9 cellular contexts compared by ENCODE assay signal in the genomic region with DNA sequence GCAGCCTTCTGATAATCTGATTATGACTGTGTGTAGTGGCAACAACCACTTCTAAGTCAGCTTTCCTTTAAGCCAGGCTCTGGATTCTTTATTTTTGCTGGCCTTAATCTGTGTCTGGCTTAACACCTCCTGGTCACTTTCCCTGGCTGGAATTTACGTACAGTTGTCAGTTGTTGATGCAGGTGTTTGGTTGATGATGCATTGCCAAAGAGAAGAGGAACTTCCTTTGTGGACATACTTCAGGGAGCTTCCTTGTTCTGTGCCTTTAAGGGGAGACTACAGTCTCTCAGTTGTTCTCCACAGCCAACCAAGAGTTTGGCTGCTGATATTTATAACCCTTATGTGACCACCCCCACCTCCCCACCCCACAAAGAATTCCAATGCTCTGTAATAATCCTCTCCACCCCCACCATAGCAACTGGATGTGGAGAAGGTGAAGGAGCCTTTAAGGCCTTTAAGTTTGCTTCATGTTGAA.
DNase-seq lines count a peak whose midpoint lies in the region; ATAC-seq and TF ChIP-seq lines count a peak whose summit lies in the region.
"Had no signal": no experiment of that assay in that cellular context is flagged by ENCODE, and none has a peak within 500 bp of the region (broad histone marks: within the 10 kb centered on the region; RNA-seq: fewer than 3 reads in every experiment).

No MANE protein-coding gene starts in this region.

- H3K36me3 ChIP-seq in ACC112 (ENCODE audit: insufficient read depth, low read length) (no peaks in the 10 kb centered on the region), left lung (peaks cover 0 to 6% of the 10 kb centered on the region in 2 donors), vagina (peaks cover 0 to under 1% of the 10 kb centered on the region in 2 donors)

- TF ChIP-seq RAD21 in Ishikawa (IDR thresholded peaks at IDR 0.05; ENCODE audit: low read depth), result no peak

- in situ Hi-C loops in astrocyte of the spinal cord (cut with HindIII; ENCODE audit: low sequenced_read_pairs), result no loop called here

- H3K4me3 ChIP-seq in ACC112 (ENCODE audit: low read depth, low read length), result peak overlapping the region; percentile 28
- H3K4me3 ChIP-seq in astrocyte of the spinal cord (ENCODE audit: low read depth, low read length), result no peak overlapping the region
- H3K4me3 ChIP-seq in left lung, result no peak overlapping the region
- H3K4me3 ChIP-seq in vagina, result no peak overlapping the region

- DNase-seq in astrocyte of the spinal cord (ENCODE audit: low read depth, low spot score) (peak; percentile 92), left lung (no peak), vagina (ENCODE audit: extremely low spot score in 2 of 2) (no peak), NCI-H2081 (lab: John Stamatoyannopoulos, UW) (no peak)
- no peak for DNase-seq in stimulated activated CD4-positive, alpha-beta T cell treated with anti-CD3 and anti-CD28 coated beads, Interleukin-15, amount 100 ng/mL, for 24 hours
- DNase-seq: activated naive CD8-positive, alpha-beta T cell treated with anti-CD3 and anti-CD28 coated beads, Interleukin-2, amount 10 ng/mL, durations not matched to agents 7 days and 5 days had no signal

- peaks cover 81% of the 10 kb centered on the region for H3K4me1 ChIP-seq in ACC112 (ENCODE audit: control insufficient read depth, insufficient read depth, low read length, unreplicated experiment)
- peaks cover 57 to 94% of the 10 kb centered on the region in 2 donors for H3K4me1 ChIP-seq in left lung
- peaks cover 88% of the 10 kb centered on the region for H3K4me1 ChIP-seq in vagina

- H2AFZ ChIP-seq in ACC112 (ENCODE audit: low read length, unreplicated experiment), result no peak overlapping the region

- H3K27ac ChIP-seq in ACC112 (ENCODE audit: low read depth, low read length), result peak overlapping the region; percentile 60
- H3K27ac ChIP-seq in left lung, result peak overlapping the region; percentile 55 to 70
- H3K27ac ChIP-seq in vagina, result peak overlapping the region; percentile 29

- intact Hi-C loops in left lung (cut with DNase I), result no loop called here
- intact Hi-C loops in vagina (cut with DNase I), result no loop called here

- H3K9me3 ChIP-seq in left lung (no peaks in the 10 kb centered on the region), vagina (no peaks in the 10 kb centered on the region)

- no peaks in the 10 kb centered on the region for H3K27me3 ChIP-seq in ACC112 (ENCODE audit: insufficient read depth, low read length)
- H3K27me3 ChIP-seq in left lung, result no peaks in the 10 kb centered on the region
- H3K27me3 ChIP-seq in vagina, result no peaks in the 10 kb centered on the region

- no peak for TF ChIP-seq CTCF in astrocyte of the spinal cord (IDR thresholded peaks at IDR 0.05; ENCODE audit: low read depth, low read length)
- no peak for TF ChIP-seq CTCF in left lung (IDR thresholded peaks at IDR 0.05)
- no peak for TF ChIP-seq CTCF in vagina (IDR thresholded peaks at IDR 0.05)

- no peak for TF ChIP-seq POLR2A in vagina (IDR thresholded peaks at IDR 0.05)

- TF ChIP-seq EP300 in Ishikawa (IDR thresholded peaks at IDR 0.05; ENCODE audit: borderline replicate concordance), result peak; percentile 77

- H3K79me2 ChIP-seq in ACC112 (ENCODE audit: control insufficient read depth, insufficient read depth, low read length, unreplicated experiment), result peaks cover 55% of the 10 kb centered on the region

- ATAC-seq in left lung (peak; percentile 57), GM18861 (IDR thresholded peaks at IDR 0.05; ENCODE audit: unreplicated experiment) (no peak)

TF ChIP-seq in Ishikawa, 13 proteins besides CTCF, POLR2A, EP300 and RAD21:
- TF ChIP-seq TEAD4 (IDR thresholded peaks at IDR 0.05) (peak; percentile 87), FOXM1 (IDR thresholded peaks at IDR 0.05; ENCODE audit: borderline replicate concordance, low read depth) (peak; percentile 81), CREB1 (IDR thresholded peaks at IDR 0.05; ENCODE audit: low read depth) (peak; percentile 15; the same call in 1 of the 2 replicates), YY1 (IDR thresholded peaks at IDR 0.05; ENCODE audit: low read depth) (no peak), TCF12 (IDR thresholded peaks at IDR 0.05; ENCODE audit: low read depth) (peak; percentile 78; the same call in 1 of the 2 replicates), NFIC (IDR thresholded peaks at IDR 0.05) (peak; percentile 64), TAF1 (IDR thresholded peaks at IDR 0.05; ENCODE audit: low read depth) (no peak), ZBTB7A (IDR thresholded peaks at IDR 0.05; ENCODE audit: low read depth) (no peak), CEBPB (IDR thresholded peaks at IDR 0.05) (0 out of 2 replicates have a peak, but pooled peaks have one; percentile 4), EGR1 (IDR thresholded peaks at IDR 0.05) (peak; percentile 67; the same call in 1 of the 2 replicates)
- TF ChIP-seq, protein P1, sequence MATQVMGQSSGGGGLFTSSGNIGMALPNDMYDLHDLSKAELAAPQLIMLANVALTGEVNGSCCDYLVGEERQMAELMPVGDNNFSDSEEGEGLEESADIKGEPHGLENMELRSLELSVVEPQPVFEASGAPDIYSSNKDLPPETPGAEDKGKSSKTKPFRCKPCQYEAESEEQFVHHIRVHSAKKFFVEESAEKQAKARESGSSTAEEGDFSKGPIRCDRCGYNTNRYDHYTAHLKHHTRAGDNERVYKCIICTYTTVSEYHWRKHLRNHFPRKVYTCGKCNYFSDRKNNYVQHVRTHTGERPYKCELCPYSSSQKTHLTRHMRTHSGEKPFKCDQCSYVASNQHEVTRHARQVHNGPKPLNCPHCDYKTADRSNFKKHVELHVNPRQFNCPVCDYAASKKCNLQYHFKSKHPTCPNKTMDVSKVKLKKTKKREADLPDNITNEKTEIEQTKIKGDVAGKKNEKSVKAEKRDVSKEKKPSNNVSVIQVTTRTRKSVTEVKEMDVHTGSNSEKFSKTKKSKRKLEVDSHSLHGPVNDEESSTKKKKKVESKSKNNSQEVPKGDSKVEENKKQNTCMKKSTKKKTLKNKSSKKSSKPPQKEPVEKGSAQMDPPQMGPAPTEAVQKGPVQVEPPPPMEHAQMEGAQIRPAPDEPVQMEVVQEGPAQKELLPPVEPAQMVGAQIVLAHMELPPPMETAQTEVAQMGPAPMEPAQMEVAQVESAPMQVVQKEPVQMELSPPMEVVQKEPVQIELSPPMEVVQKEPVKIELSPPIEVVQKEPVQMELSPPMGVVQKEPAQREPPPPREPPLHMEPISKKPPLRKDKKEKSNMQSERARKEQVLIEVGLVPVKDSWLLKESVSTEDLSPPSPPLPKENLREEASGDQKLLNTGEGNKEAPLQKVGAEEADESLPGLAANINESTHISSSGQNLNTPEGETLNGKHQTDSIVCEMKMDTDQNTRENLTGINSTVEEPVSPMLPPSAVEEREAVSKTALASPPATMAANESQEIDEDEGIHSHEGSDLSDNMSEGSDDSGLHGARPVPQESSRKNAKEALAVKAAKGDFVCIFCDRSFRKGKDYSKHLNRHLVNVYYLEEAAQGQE (IDR thresholded peaks at IDR 0.05; ENCODE audit: low read depth), result no peak
- TF ChIP-seq, protein P2, sequence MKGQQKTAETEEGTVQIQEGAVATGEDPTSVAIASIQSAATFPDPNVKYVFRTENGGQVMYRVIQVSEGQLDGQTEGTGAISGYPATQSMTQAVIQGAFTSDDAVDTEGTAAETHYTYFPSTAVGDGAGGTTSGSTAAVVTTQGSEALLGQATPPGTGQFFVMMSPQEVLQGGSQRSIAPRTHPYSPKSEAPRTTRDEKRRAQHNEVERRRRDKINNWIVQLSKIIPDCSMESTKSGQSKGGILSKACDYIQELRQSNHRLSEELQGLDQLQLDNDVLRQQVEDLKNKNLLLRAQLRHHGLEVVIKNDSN (IDR thresholded peaks at IDR 0.05), result no peak
- TF ChIP-seq, protein P3, sequence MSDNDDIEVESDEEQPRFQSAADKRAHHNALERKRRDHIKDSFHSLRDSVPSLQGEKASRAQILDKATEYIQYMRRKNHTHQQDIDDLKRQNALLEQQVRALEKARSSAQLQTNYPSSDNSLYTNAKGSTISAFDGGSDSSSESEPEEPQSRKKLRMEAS (IDR thresholded peaks at IDR 0.05), result peak; percentile 45; the same call in 1 of the 2 replicates
